Comparison of ENCODE assay signal across 9 cellular contexts in the genomic region with DNA sequence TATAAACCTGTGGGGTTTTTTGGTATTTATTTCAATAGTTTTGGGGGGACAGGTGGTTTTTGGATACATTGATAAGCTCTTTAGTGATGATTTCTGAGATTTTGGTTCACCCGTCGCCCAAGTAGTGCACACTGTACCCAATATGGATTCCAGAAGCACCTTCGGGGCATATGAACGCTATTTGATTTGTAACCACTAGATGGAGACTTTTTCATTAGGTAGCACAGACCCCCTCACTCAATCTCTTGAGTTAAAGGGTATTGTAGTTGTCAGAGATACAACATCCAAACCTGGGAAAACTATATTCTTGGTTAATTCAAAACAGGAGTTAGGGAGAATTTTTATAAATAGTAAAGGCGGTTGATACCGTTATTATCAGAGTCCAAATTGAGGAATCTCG.
DNase-seq lines count a peak whose midpoint lies in the region; ATAC-seq and TF ChIP-seq lines count a peak whose summit lies in the region.
"Had no signal": no experiment of that assay in that cellular context is flagged by ENCODE, and none has a peak within 500 bp of the region (broad histone marks: within the 10 kb centered on the region; RNA-seq: fewer than 3 reads in every experiment).

No MANE protein-coding gene starts in this region.

- no peaks in the 10 kb centered on the region for H3K27me3 Mint-ChIP-seq in nephron (ENCODE audit: low read depth)
- no peaks in the 10 kb centered on the region for H3K27me3 Mint-ChIP-seq in activated T-cell treated with anti-CD3 and anti-CD28 coated beads, Interleukin-2, amount 50 U/mL, for 4 hours (ENCODE audit: low read depth)

- no peaks in the 10 kb centered on the region for H3K36me3 Mint-ChIP-seq in nephron (ENCODE audit: low read depth)
- no peaks in the 10 kb centered on the region for H3K36me3 Mint-ChIP-seq in activated T-cell treated with anti-CD3 and anti-CD28 coated beads, Interleukin-2, amount 50 U/mL, for 4 hours (ENCODE audit: insufficient read depth)

- no peak overlapping the region for H3K27ac Mint-ChIP-seq in nephron
- H3K27ac Mint-ChIP-seq: T-helper 1 cell treated with Interleukin-12 subunit alpha and Interleukin-12 subunit beta and Interleukin-4 antibody, amounts not matched to agents 30 μg/mL and 1 μg/mL, for 36 hours had no signal

- DNase-seq in LNCaP clone FGC (ENCODE audit: low read depth) = no peak
- no peak for DNase-seq in activated T-cell treated with anti-CD3 and anti-CD28 coated beads, Interleukin-2, amount 50 U/mL, for 1 hour
- DNase-seq in activated T-cell treated with anti-CD3 and anti-CD28 coated beads, Interleukin-2, amount 50 U/mL, for 4 hours = no peak
- DNase-seq: anterior cingulate cortex had no signal

- H3K4me3 Mint-ChIP-seq in nephron = no peak overlapping the region
- H3K4me3 Mint-ChIP-seq in activated T-cell treated with anti-CD3 and anti-CD28 coated beads, Interleukin-2, amount 50 U/mL, for 4 hours = no peak overlapping the region
- H3K4me3 Mint-ChIP-seq: T-helper 1 cell treated with Interleukin-12 subunit alpha and Interleukin-12 subunit beta and Interleukin-4 antibody, amounts not matched to agents 30 μg/mL and 1 μg/mL, for 36 hours had no signal

- no peak overlapping the region for H3K27ac ChIP-seq in VCaP

- no peaks in the 10 kb centered on the region for H3K4me1 Mint-ChIP-seq in nephron
- no peaks in the 10 kb centered on the region for H3K4me1 Mint-ChIP-seq in activated T-cell treated with anti-CD3 and anti-CD28 coated beads, Interleukin-2, amount 50 U/mL, for 4 hours (ENCODE audit: low read depth)

- H3K9me3 Mint-ChIP-seq in nephron = peaks cover 13% of the 10 kb centered on the region
- no peaks in the 10 kb centered on the region for H3K9me3 Mint-ChIP-seq in activated T-cell treated with anti-CD3 and anti-CD28 coated beads, Interleukin-2, amount 50 U/mL, for 4 hours
- H3K9me3 Mint-ChIP-seq: T-helper 1 cell treated with Interleukin-12 subunit alpha and Interleukin-12 subunit beta and Interleukin-4 antibody, amounts not matched to agents 30 μg/mL and 1 μg/mL, for 36 hours had no signal

- no peak for ATAC-seq in HG02642 (IDR thresholded peaks at IDR 0.05; ENCODE audit: poor library complexity, unreplicated experiment)
- no peak for ATAC-seq in activated T-cell treated with anti-CD3 and anti-CD28 coated beads, Interleukin-2, amount 50 U/mL, for 4 hours

- H3K4me3 ChIP-seq in LNCaP clone FGC (ENCODE audit: low read depth, low read length) = no peak overlapping the region

- TF ChIP-seq CTCF in GM12873 (IDR thresholded peaks at IDR 0.05; ENCODE audit: insufficient read depth, low read depth, low read length, missing control alignments) (peak; percentile 41), LNCaP clone FGC (IDR thresholded peaks at IDR 0.05; ENCODE audit: control insufficient read depth, extremely low read depth, insufficient read depth) (peak; percentile 30; the same call in 1 of the 2 replicates), VCaP (conservative IDR thresholded peaks at IDR 0.05) (peak; percentile 34), nephron (IDR thresholded peaks at IDR 0.05; ENCODE audit: unreplicated experiment in 3 of 3) (peak; percentile 42 to 49 (median 48))
